1 cellular context compared by ENCODE assay signal in the genomic region with DNA sequence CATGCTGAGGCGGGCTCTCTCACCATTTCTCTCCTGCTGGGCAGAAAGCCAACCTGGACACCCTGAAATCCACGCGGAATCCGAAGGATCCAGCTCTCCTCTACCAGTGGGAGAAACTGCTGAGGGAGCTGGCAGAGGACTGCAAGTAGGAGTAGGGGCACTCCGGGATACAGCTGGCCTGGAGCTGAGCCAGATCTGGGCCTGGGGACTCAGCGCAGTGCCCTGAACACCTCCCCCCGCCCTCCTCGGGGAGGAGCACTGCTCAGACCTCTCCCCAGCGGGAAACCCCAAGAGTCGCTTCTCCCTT.
TF ChIP-seq lines count a peak whose summit lies in the region.

No MANE protein-coding gene starts in this region.

TF ChIP-seq in GM23338, 12 proteins besides CTCF, POLR2A, EP300 and RAD21 (continued from another document):
- TF ChIP-seq, protein P1, sequence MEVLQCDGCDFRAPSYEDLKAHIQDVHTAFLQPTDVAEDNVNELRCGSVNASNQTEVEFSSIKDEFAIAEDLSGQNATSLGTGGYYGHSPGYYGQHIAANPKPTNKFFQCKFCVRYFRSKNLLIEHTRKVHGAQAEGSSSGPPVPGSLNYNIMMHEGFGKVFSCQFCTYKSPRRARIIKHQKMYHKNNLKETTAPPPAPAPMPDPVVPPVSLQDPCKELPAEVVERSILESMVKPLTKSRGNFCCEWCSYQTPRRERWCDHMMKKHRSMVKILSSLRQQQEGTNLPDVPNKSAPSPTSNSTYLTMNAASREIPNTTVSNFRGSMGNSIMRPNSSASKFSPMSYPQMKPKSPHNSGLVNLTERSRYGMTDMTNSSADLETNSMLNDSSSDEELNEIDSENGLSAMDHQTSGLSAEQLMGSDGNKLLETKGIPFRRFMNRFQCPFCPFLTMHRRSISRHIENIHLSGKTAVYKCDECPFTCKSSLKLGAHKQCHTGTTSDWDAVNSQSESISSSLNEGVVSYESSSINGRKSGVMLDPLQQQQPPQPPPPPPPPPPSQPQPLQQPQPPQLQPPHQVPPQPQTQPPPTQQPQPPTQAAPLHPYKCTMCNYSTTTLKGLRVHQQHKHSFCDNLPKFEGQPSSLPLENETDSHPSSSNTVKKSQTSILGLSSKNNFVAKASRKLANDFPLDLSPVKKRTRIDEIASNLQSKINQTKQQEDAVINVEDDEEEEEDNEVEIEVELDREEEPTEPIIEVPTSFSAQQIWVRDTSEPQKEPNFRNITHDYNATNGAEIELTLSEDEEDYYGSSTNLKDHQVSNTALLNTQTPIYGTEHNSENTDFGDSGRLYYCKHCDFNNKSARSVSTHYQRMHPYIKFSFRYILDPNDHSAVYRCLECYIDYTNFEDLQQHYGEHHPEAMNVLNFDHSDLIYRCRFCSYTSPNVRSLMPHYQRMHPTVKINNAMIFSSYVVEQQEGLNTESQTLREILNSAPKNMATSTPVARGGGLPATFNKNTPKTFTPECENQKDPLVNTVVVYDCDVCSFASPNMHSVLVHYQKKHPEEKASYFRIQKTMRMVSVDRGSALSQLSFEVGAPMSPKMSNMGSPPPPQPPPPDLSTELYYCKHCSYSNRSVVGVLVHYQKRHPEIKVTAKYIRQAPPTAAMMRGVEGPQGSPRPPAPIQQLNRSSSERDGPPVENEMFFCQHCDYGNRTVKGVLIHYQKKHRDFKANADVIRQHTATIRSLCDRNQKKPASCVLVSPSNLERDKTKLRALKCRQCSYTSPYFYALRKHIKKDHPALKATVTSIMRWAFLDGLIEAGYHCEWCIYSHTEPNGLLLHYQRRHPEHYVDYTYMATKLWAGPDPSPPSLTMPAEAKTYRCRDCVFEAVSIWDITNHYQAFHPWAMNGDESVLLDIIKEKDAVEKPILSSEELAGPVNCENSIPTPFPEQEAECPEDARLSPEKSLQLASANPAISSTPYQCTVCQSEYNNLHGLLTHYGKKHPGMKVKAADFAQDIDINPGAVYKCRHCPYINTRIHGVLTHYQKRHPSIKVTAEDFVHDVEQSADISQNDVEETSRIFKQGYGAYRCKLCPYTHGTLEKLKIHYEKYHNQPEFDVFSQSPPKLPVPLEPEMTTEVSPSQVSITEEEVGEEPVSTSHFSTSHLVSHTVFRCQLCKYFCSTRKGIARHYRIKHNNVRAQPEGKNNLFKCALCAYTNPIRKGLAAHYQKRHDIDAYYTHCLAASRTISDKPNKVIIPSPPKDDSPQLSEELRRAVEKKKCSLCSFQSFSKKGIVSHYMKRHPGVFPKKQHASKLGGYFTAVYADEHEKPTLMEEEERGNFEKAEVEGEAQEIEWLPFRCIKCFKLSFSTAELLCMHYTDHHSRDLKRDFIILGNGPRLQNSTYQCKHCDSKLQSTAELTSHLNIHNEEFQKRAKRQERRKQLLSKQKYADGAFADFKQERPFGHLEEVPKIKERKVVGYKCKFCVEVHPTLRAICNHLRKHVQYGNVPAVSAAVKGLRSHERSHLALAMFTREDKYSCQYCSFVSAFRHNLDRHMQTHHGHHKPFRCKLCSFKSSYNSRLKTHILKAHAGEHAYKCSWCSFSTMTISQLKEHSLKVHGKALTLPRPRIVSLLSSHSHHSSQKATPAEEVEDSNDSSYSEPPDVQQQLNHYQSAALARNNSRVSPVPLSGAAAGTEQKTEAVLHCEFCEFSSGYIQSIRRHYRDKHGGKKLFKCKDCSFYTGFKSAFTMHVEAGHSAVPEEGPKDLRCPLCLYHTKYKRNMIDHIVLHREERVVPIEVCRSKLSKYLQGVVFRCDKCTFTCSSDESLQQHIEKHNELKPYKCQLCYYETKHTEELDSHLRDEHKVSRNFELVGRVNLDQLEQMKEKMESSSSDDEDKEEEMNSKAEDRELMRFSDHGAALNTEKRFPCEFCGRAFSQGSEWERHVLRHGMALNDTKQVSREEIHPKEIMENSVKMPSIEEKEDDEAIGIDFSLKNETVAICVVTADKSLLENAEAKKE (CRISPR knock-in tag; IDR thresholded peaks at IDR 0.05): no peak
- no peak for TF ChIP-seq EZH2phosphoT487 (IDR thresholded peaks at IDR 0.05; ENCODE audit: unreplicated experiment)
- TF ChIP-seq ZNF331 (CRISPR knock-in tag; IDR thresholded peaks at IDR 0.05; ENCODE audit: low read depth): no peak
- TF ChIP-seq, protein P2, sequence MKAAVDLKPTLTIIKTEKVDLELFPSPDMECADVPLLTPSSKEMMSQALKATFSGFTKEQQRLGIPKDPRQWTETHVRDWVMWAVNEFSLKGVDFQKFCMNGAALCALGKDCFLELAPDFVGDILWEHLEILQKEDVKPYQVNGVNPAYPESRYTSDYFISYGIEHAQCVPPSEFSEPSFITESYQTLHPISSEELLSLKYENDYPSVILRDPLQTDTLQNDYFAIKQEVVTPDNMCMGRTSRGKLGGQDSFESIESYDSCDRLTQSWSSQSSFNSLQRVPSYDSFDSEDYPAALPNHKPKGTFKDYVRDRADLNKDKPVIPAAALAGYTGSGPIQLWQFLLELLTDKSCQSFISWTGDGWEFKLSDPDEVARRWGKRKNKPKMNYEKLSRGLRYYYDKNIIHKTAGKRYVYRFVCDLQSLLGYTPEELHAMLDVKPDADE (IDR thresholded peaks at IDR 0.05): no peak
- TF ChIP-seq EZH2 (IDR thresholded peaks at IDR 0.05; ENCODE audit: low read depth, unreplicated experiment): no peak
- TF ChIP-seq STAT1 (IDR thresholded peaks at IDR 0.05; ENCODE audit: unreplicated experiment): no peak
- no peak for TF ChIP-seq POLR2AphosphoS5 (IDR thresholded peaks at IDR 0.05; ENCODE audit: low read depth)
- TF ChIP-seq NANOG (IDR thresholded peaks at IDR 0.05; ENCODE audit: borderline replicate concordance): no peak
